ENCODE assay signal across 8 cellular contexts in genomic region chr9:129640086-129640870, GRCh38. TPM values are rescaled to one million over a fixed set of nuclear protein-coding genes. Genes with fewer than 3 reads are reported as not detected.
DNase-seq lines count a peak whose midpoint lies in the region; ATAC-seq and TF ChIP-seq lines count a peak whose summit lies in the region.

No MANE protein-coding gene starts in this region.

- H3K27me3 ChIP-seq in SK-N-SH (ENCODE audit: insufficient read depth), result no peaks in the 10 kb centered on the region

- H3K4me3 Mint-ChIP-seq in activated naive CD4-positive, alpha-beta T cell treated with anti-CD3 and anti-CD28 coated beads, Interleukin-2, amount 50 U/mL, for 24 hours, result peak overlapping the region; percentile 91
- peak overlapping the region; percentile 83 for H3K4me3 Mint-ChIP-seq in stimulated activated effector memory CD8-positive, alpha-beta T cell treated with anti-CD3 and anti-CD28 coated beads, Interleukin-12 subunit alpha, Interleukin-12 subunit beta, amount 100 ng/mL, for 72 hours

- peak overlapping the region; percentile 51 for H3K27ac Mint-ChIP-seq in activated naive CD4-positive, alpha-beta T cell treated with anti-CD3 and anti-CD28 coated beads, Interleukin-2, amount 50 U/mL, for 24 hours
- peak overlapping the region; percentile 83 for H3K27ac Mint-ChIP-seq in stimulated activated effector memory CD8-positive, alpha-beta T cell treated with anti-CD3 and anti-CD28 coated beads, Interleukin-12 subunit alpha, Interleukin-12 subunit beta, amount 100 ng/mL, for 72 hours

- ATAC-seq in stimulated activated effector memory CD8-positive, alpha-beta T cell treated with anti-CD3 and anti-CD28 coated beads, Interleukin-12 subunit alpha, Interleukin-12 subunit beta, amount 100 ng/mL, for 72 hours, result no peak
- no peak for ATAC-seq in HG03571 (IDR thresholded peaks at IDR 0.05; ENCODE audit: unreplicated experiment)

- peak overlapping the region; percentile 85 for H3K9ac ChIP-seq in SK-N-SH

- no peaks in the 10 kb centered on the region for H3K27me3 Mint-ChIP-seq in activated naive CD4-positive, alpha-beta T cell treated with anti-CD3 and anti-CD28 coated beads, Interleukin-2, amount 50 U/mL, for 24 hours

- peaks cover 44% of the 10 kb centered on the region for H3K79me2 ChIP-seq in SK-N-SH (ENCODE audit: insufficient read depth)

- H3K27ac ChIP-seq in SK-N-SH (ENCODE audit: low read depth in 2 of 2, low read length in 1 of 2), result peak overlapping the region; percentile 54 to 92

- no peak for TF ChIP-seq CTCF in SK-N-SH (IDR thresholded peaks at IDR 0.05)

- TF ChIP-seq RAD21 in SK-N-SH (IDR thresholded peaks at IDR 0.05; ENCODE audit: low read length), result no peak; the same call in 1 of the 2 replicates

- H3K9me3 Mint-ChIP-seq in activated naive CD4-positive, alpha-beta T cell treated with anti-CD3 and anti-CD28 coated beads, Interleukin-2, amount 50 U/mL, for 24 hours, result no peaks in the 10 kb centered on the region
- no peaks in the 10 kb centered on the region for H3K9me3 Mint-ChIP-seq in stimulated activated effector memory CD8-positive, alpha-beta T cell treated with anti-CD3 and anti-CD28 coated beads, Interleukin-12 subunit alpha, Interleukin-12 subunit beta, amount 100 ng/mL, for 72 hours

- H3K4me2 ChIP-seq in SK-N-SH, result peak overlapping the region; percentile 98

- H3K4me1 Mint-ChIP-seq in activated naive CD4-positive, alpha-beta T cell treated with anti-CD3 and anti-CD28 coated beads, Interleukin-2, amount 50 U/mL, for 24 hours, result peaks cover 23% of the 10 kb centered on the region
- H3K4me1 Mint-ChIP-seq in stimulated activated effector memory CD8-positive, alpha-beta T cell treated with anti-CD3 and anti-CD28 coated beads, Interleukin-12 subunit alpha, Interleukin-12 subunit beta, amount 100 ng/mL, for 72 hours, result peaks cover 33% of the 10 kb centered on the region

- peaks cover 18 to 31% of the 10 kb centered on the region in 2 experiments for H3K4me1 ChIP-seq in SK-N-SH (ENCODE audit: control insufficient read depth in 1 of 2, insufficient read depth in 2 of 2, low read depth in 1 of 2, low read length in 1 of 2)

- H4K20me1 ChIP-seq in SK-N-SH (ENCODE audit: insufficient read depth), result peaks cover 31% of the 10 kb centered on the region

- no peak overlapping the region for H2AFZ ChIP-seq in SK-N-SH (ENCODE audit: low read depth)

- no peak for DNase-seq in activated naive CD4-positive, alpha-beta T cell (lab: John Stamatoyannopoulos, UW)
- peak; percentile 87 for DNase-seq in SK-N-SH
- peak; percentile 45 for DNase-seq in fibroblast of peridontal ligament (ENCODE audit: extremely low read depth)
- no peak for DNase-seq in stimulated activated effector memory CD8-positive, alpha-beta T cell treated with anti-CD3 and anti-CD28 coated beads, Interleukin-12 subunit alpha, Interleukin-12 subunit beta, amount 100 ng/mL, for 72 hours (ENCODE audit: low spot score in 2 of 2)
- no peak for DNase-seq in OCI-M2 (lab: John Stamatoyannopoulos, UW; ENCODE audit: unreplicated experiment)
- DNase-seq in pons (ENCODE audit: low spot score), result no peak

- H3K36me3 ChIP-seq in SK-N-SH (replicated peaks in 1 of 2; ENCODE audit: control insufficient read depth in 1 of 2, insufficient read depth in 2 of 2, low read length in 1 of 2), result peaks cover 9 to 36% of the 10 kb centered on the region in 2 experiments

- H3F3A ChIP-seq in SK-N-SH (replicated peaks; ENCODE audit: insufficient read depth), result peaks cover 19% of the 10 kb centered on the region

- POLR2A ChIA-PET in SK-N-SH (lab: Yijun Ruan, JAX), result interaction anchor here (0.6 to 2.4 kb wide), 10 partner anchors 10 to 180 kb away, joined by 3 to 15 read pairs (median 4); partner anchors contain the start of genes C9orf50 and NTMT1

- no peaks in the 10 kb centered on the region for H3K9me3 ChIP-seq in SK-N-SH

- no peaks in the 10 kb centered on the region for H3K9me2 ChIP-seq in SK-N-SH

- WGBS in SK-N-SH (ENCODE audit: low lambda C conversion rate), result 10% methylated on average over 24 of the region's 25 CpGs

- CTCF ChIA-PET in SK-N-SH (lab: Yijun Ruan, JAX), result interaction anchor here (0.7 to 7.9 kb wide), 25 partner anchors 9 to 513 kb away, joined by 3 to 81 read pairs (median 5); partner anchors contain the start of genes C9orf50 and NTMT1

- peak in 1 of 2 experiments; percentile 55; a peak in 1 of 4 replicates for TF ChIP-seq EP300 in SK-N-SH (IDR thresholded peaks at IDR 0.05; ENCODE audit: borderline replicate concordance in 1 of 2, low read depth in 1 of 2, low read length in 1 of 2)

- H3K4me3 ChIP-seq in SK-N-SH (ENCODE audit: low read depth in 2 of 2, low read length in 1 of 2), result peak overlapping the region; percentile 99 to 100

- H3K36me3 Mint-ChIP-seq in activated naive CD4-positive, alpha-beta T cell treated with anti-CD3 and anti-CD28 coated beads, Interleukin-2, amount 50 U/mL, for 24 hours, result peaks cover 1% of the 10 kb centered on the region
- H3K36me3 Mint-ChIP-seq in stimulated activated effector memory CD8-positive, alpha-beta T cell treated with anti-CD3 and anti-CD28 coated beads, Interleukin-12 subunit alpha, Interleukin-12 subunit beta, amount 100 ng/mL, for 72 hours, result peaks cover 44% of the 10 kb centered on the region

TF ChIP-seq in SK-N-SH, 30 proteins besides CTCF, POLR2A, EP300 and RAD21 (continues in another document):
- TF ChIP-seq REST (IDR thresholded peaks at IDR 0.05; ENCODE audit: low read depth, low read length), result no peak
- TF ChIP-seq ZBTB33 (IDR thresholded peaks at IDR 0.05; ENCODE audit: borderline replicate concordance, low read depth), result no peak
- no peak for TF ChIP-seq FOSL2 (IDR thresholded peaks at IDR 0.05; ENCODE audit: borderline replicate concordance, low read depth)
- no peak for TF ChIP-seq JUND (IDR thresholded peaks at IDR 0.05)
- 0 out of 2 replicates have a peak, but pooled peaks have one; percentile 10 for TF ChIP-seq ELF1 (IDR thresholded peaks at IDR 0.05)
- TF ChIP-seq MEF2A (IDR thresholded peaks at IDR 0.05; ENCODE audit: borderline replicate concordance, low read depth), result no peak
- no peak for TF ChIP-seq USF1 (IDR thresholded peaks at IDR 0.05; ENCODE audit: borderline replicate concordance, low read depth)
- peak; percentile 66 for TF ChIP-seq FOXJ3 (CRISPR knock-in tag; IDR thresholded peaks at IDR 0.05)
- no peak for TF ChIP-seq SIN3A (IDR thresholded peaks at IDR 0.05; ENCODE audit: borderline replicate concordance, low read depth, low read length)

RNA-seq across cellular contexts. Expression of gene ASB6, which starts 1.7 kb away (rescaled TPM):
- polyA plus RNA-seq in SK-N-SH (2012; rRNA removed), result 35.9 and 37.5 TPM in 2 replicates
- polyA plus RNA-seq in SK-N-SH (2012; cell fraction: cytosol; rRNA removed), result 14.2 and 23.9 TPM in 2 replicates
- polyA plus RNA-seq in SK-N-SH (2012; cell fraction: nucleus; rRNA removed), result 89.7 and 96.2 TPM in 2 replicates

RNA-seq across cellular contexts. Expression of gene NTMT1, which starts 14.3 kb away (rescaled TPM):
- polyA plus RNA-seq in SK-N-SH (2012; rRNA removed), result 75.0 and 78.3 TPM in 2 replicates
- polyA plus RNA-seq in SK-N-SH (2012; cell fraction: cytosol; rRNA removed), result 44.3 and 62.6 TPM in 2 replicates
- polyA plus RNA-seq in SK-N-SH (2012; cell fraction: nucleus; rRNA removed), result 44.8 and 47.5 TPM in 2 replicates

RNA-seq across cellular contexts. Expression of gene C9orf50, which starts 19.4 kb away (rescaled TPM):
- polyA plus RNA-seq in SK-N-SH (2012; rRNA removed), result 0.24 and 0.30 TPM in 2 replicates
- 0.17 and 0.34 TPM in 2 replicates for polyA plus RNA-seq in SK-N-SH (2012; cell fraction: cytosol; rRNA removed)
- 1.0 and 1.2 TPM in 2 replicates for polyA plus RNA-seq in SK-N-SH (2012; cell fraction: nucleus; rRNA removed)

RNA-seq across cellular contexts. Expression of gene PRRX2, which starts 25.2 kb away (rescaled TPM):
- polyA plus RNA-seq in SK-N-SH (2012; rRNA removed), result 0.83 and 0.84 TPM in 2 replicates
- polyA plus RNA-seq in SK-N-SH (2012; cell fraction: cytosol; rRNA removed), result 0.51 and 1.2 TPM in 2 replicates
- polyA plus RNA-seq in SK-N-SH (2012; cell fraction: nucleus; rRNA removed), result 0.37 and 0.70 TPM in 2 replicates

Comparison
In these comparisons a context has a peak if more than half of its experiments do, and no peak if none do; other contexts are left out.
1. DNase-seq: peak in SK-N-SH (single experiment) and fibroblast of peridontal ligament (single experiment); none in activated naive CD4-positive, alpha-beta T cell (0 of 4), stimulated activated effector memory CD8-positive, alpha-beta T cell treated with anti-CD3 and anti-CD28 coated beads, Interleukin-12 subunit alpha, Interleukin-12 subunit beta, amount 100 ng/mL, for 72 hours (0 of 2), OCI-M2 (single experiment) and pons (single experiment).